Comparison of ENCODE assay signal across 24 cellular contexts in the genomic region with DNA sequence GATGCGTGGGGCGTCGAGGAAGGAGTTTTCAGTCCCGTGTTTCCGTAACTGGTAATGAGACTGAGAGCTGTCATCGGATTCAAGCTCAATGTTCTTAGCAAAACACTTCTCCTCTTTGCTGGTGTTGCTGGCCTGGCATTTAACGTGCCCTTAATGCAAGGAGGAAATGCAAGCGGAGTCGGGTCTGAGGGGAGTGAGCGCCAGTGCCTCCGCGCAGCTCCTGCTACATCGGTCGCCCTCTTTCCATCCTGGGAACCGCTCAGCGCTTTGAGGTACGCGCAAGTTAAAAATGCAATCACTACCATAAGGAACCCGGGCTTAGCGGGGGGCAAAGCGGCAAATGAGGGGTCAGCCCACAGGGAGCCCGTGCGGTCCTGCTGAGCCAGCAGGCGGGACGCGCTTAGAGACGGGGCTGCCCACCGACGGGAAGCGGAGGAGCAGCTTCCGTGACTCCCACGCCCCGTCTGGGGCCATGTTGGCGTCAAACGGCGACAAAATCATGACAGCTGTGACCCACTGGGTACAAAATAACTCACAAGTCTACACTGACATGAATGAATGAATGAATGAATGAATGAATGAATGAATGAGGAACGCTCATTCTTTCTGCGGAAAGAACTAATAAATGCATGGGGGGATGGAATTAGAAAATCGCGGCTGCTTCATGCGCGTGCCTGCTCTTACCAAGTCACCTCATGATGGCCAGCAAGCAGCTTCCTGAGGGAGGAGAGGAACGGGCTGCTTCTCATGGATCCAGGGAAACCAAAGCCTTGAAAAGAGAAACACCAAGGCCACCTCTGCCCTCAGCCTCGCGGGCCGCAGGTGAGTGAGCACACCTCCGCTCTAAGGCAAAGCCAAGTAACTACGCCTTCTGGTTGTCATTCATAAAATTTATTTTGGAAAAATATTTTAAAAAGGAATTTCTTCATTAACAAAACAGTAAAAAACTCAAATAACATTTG. TPM values are rescaled to one million over a fixed set of nuclear protein-coding genes. Genes with fewer than 3 reads are reported as not detected.
A peak's percentile ranks its signal among the peaks of the same experiment; 100 is the strongest.
DNase-seq lines count a peak whose midpoint lies in the region; ATAC-seq, FAIRE-seq and TF ChIP-seq lines count a peak whose summit lies in the region.
"Had no signal": no experiment of that assay in that cellular context is flagged by ENCODE, and none has a peak within 500 bp of the region (broad histone marks: within the 10 kb centered on the region; RNA-seq: fewer than 3 reads in every experiment).

No MANE protein-coding gene starts in this region.

- no peak overlapping the region for H3K9ac ChIP-seq in IMR-90 (ENCODE audit: low read depth, low read length)
- H3K9ac ChIP-seq: BLaER1 treated with 17β-estradiol and CSF1 and Interleukin-3, amounts not matched to agents 10 nM and 100 nM had no signal

- 83% methylated on average over 6 of the region's 48 CpGs; no CpG with 5 or more reads in 1 of the 2 experiments for WGBS in IMR-90 (ENCODE audit: extremely low coverage in 2 of 2, insufficient read length in 1 of 2), 2 experiments
- 89% methylated on average over 47 of the region's 48 CpGs for WGBS in hepatocyte (ENCODE audit: low lambda C conversion rate, missing lambda C conversion rate)
- WGBS in sigmoid colon, 2 donors, result 91 to 95% methylated on average over 48 of the region's 48 CpGs
- WGBS in adrenal gland, 4 donors, result 91 to 94% (median 92%) methylated on average over 48 of the region's 48 CpGs

- H3K27ac Mint-ChIP-seq in activated CD4-positive, alpha-beta T cell treated with anti-CD3 and anti-CD28 coated beads, Interleukin-2, amount 10 ng/mL, durations not matched to agents 7 days and 5 days, result peak overlapping the region; percentile 81
- H3K27ac Mint-ChIP-seq: activated naive CD4-positive, alpha-beta T cell treated with anti-CD3 and anti-CD28 coated beads, Interleukin-2, amount 50 U/mL, for 72 hours; progenitor cell of endocrine pancreas had no signal

- no peak overlapping the region for H4K91ac ChIP-seq in IMR-90 (ENCODE audit: insufficient read depth, low read depth, low read length)

- no peak overlapping the region for H2BK15ac ChIP-seq in IMR-90 (ENCODE audit: low read depth, low read length)

- peaks cover 29% of the 10 kb centered on the region for H3K27me3 Mint-ChIP-seq in activated CD4-positive, alpha-beta T cell treated with anti-CD3 and anti-CD28 coated beads, Interleukin-2, amount 10 ng/mL, durations not matched to agents 7 days and 5 days
- H3K27me3 Mint-ChIP-seq: brain had no signal

- no peak overlapping the region for H2BK20ac ChIP-seq in IMR-90 (ENCODE audit: low read depth, low read length)

- H3K9me3 Mint-ChIP-seq in activated CD4-positive, alpha-beta T cell treated with anti-CD3 and anti-CD28 coated beads, Interleukin-2, amount 10 ng/mL, durations not matched to agents 7 days and 5 days, result no peaks in the 10 kb centered on the region
- H3K9me3 Mint-ChIP-seq: activated naive CD4-positive, alpha-beta T cell treated with anti-CD3 and anti-CD28 coated beads, Interleukin-2, amount 50 U/mL, for 72 hours; immature natural killer cell; T-cell had no signal

- H3K36me3 ChIP-seq in IMR-90 (ENCODE audit: control insufficient read depth, insufficient read depth, low read length), result no peaks in the 10 kb centered on the region
- no peaks in the 10 kb centered on the region for H3K36me3 ChIP-seq in hepatocyte (replicated peaks; ENCODE audit: insufficient read depth, low read depth)
- peaks cover 0 to 16% (median 0%) of the 10 kb centered on the region in 4 donors for H3K36me3 ChIP-seq in sigmoid colon
- peaks cover 0 to 26% of the 10 kb centered on the region in 2 donors for H3K36me3 ChIP-seq in adrenal gland (replicated peaks in 1 of 2)
- H3K36me3 ChIP-seq: colonic mucosa had no signal

- H2BK120ac ChIP-seq in IMR-90 (ENCODE audit: low read depth, low read length), result no peak overlapping the region

- no peak overlapping the region for H3K14ac ChIP-seq in IMR-90 (replicated peaks; ENCODE audit: low read depth, low read length)

- H3K4me3 Mint-ChIP-seq in activated CD4-positive, alpha-beta T cell treated with anti-CD3 and anti-CD28 coated beads, Interleukin-2, amount 10 ng/mL, durations not matched to agents 7 days and 5 days, result no peak overlapping the region

- peaks cover 38% of the 10 kb centered on the region for H3K4me1 Mint-ChIP-seq in activated CD4-positive, alpha-beta T cell treated with anti-CD3 and anti-CD28 coated beads, Interleukin-2, amount 10 ng/mL, durations not matched to agents 7 days and 5 days

- intact Hi-C loops in IMR-90 (cut with micrococcal nuclease), result no loop called here
- intact Hi-C loops in sigmoid colon (cut with DNase I), result no loop called here
- intact Hi-C loops in adrenal gland (cut with DNase I), result no loop called here

- H3K4me3 ChIP-seq in IMR-90 (ENCODE audit: insufficient read depth, low read depth, low read length) (no peak overlapping the region), hepatocyte (no peak overlapping the region), sigmoid colon (no peak overlapping the region), adrenal gland (no peak overlapping the region)
- H3K4me3 ChIP-seq: BLaER1 treated with 17β-estradiol and CSF1 and Interleukin-3, amounts not matched to agents 10 nM and 100 nM had no signal

- TF ChIP-seq CTCF in IMR-90 (conservative IDR thresholded peaks at IDR 0.05; ENCODE audit: low read depth, low read length) (no peak), hepatocyte (IDR thresholded peaks at IDR 0.05; ENCODE audit: poor library complexity) (no peak), sigmoid colon (IDR thresholded peaks at IDR 0.05) (no peak), adrenal gland (IDR thresholded peaks at IDR 0.05) (no peak), D721Med (IDR thresholded peaks at IDR 0.05; ENCODE audit: insufficient read depth, missing control alignments) (no peak)

- dilution Hi-C loops in IMR-90 (cut with HindIII; ENCODE audit: low sequenced_read_pairs, unreplicated experiment), result no loop called here

- H3K4ac ChIP-seq in IMR-90 (ENCODE audit: low read depth, low read length), result no peak overlapping the region

- no peak overlapping the region for H2BK5ac ChIP-seq in IMR-90 (ENCODE audit: low read depth, low read length, poor library complexity, severe bottlenecking)

- no peak overlapping the region for H4K8ac ChIP-seq in IMR-90 (ENCODE audit: low read depth in 2 of 2, low read length in 2 of 2)

- no peaks in the 10 kb centered on the region for H4K20me1 ChIP-seq in IMR-90 (ENCODE audit: insufficient read depth, low read length)
- no peaks in the 10 kb centered on the region for H4K20me1 ChIP-seq in hepatocyte (ENCODE audit: insufficient read depth, poor library complexity, severe bottlenecking)

- H2AK5ac ChIP-seq in IMR-90 (ENCODE audit: low read depth, low read length), result no peak overlapping the region

- no peak overlapping the region for H3K56ac ChIP-seq in IMR-90 (ENCODE audit: extremely low read depth, insufficient read depth, low read length)

- in situ Hi-C loops in IMR-90 (cut with MboI; ENCODE audit: low sequenced_read_pairs), result no loop called here

- no peak for FAIRE-seq in D721Med (lab: Jason Lieb, UNC)
- FAIRE-seq: urothelium cell line had no signal

- TF ChIP-seq EP300 in sigmoid colon (IDR thresholded peaks at IDR 0.05), result no peak

- no peaks in the 10 kb centered on the region for H3K79me2 ChIP-seq in hepatocyte

- CTCF ChIA-PET in activated CD4-positive, alpha-beta T cell treated with anti-CD3 and anti-CD28 coated beads, Interleukin-2, amount 10 ng/mL, durations not matched to agents 7 days and 5 days (lab: Charles Lee), result no interaction called here
- CTCF ChIA-PET in IMR-90 (lab: Yijun Ruan, JAX), result interaction anchor here (0.6 kb wide), 1 partner anchor 60 kb away, joined by 4 read pairs; no protein-coding TSS in a partner anchor

- no peaks in the 10 kb centered on the region for H3K79me1 ChIP-seq in IMR-90 (ENCODE audit: low read depth in 1 of 2, low read length in 2 of 2)

- H2AFZ ChIP-seq in IMR-90 (replicated peaks; ENCODE audit: low read length, poor library complexity) (peak overlapping the region; percentile 44), hepatocyte (no peak overlapping the region)

- no peak overlapping the region for H2AK9ac ChIP-seq in IMR-90 (replicated peaks; ENCODE audit: low read depth, low read length, poor library complexity)

- no peak for TF ChIP-seq RAD21 in IMR-90 (IDR thresholded peaks at IDR 0.05; ENCODE audit: low read length)

- TF ChIP-seq POLR2A in IMR-90 (IDR thresholded peaks at IDR 0.05; ENCODE audit: low read depth, low read length) (no peak), sigmoid colon (IDR thresholded peaks at IDR 0.05) (no peak), adrenal gland (IDR thresholded peaks at IDR 0.05) (no peak)

- no peak for ATAC-seq in IMR-90 (ENCODE audit: low read depth)

- H3K9me2 ChIP-seq in hepatocyte (replicated peaks; ENCODE audit: insufficient read depth), result no peaks in the 10 kb centered on the region

- BruUV-seq in IMR-90 (replicated peaks; lab: Mats Ljungman, UMichigan), result no TSS peak

- H3K27me3 ChIP-seq in IMR-90 (ENCODE audit: control insufficient read depth, insufficient read depth, low read length) (peaks cover 16% of the 10 kb centered on the region), hepatocyte (peaks cover 14% of the 10 kb centered on the region), sigmoid colon (peaks cover 0 to 11% (median 4%) of the 10 kb centered on the region in 3 donors), adrenal gland (no peaks in the 10 kb centered on the region)
- H3K27me3 ChIP-seq: colonic mucosa had no signal

- H4K5ac ChIP-seq in IMR-90 (ENCODE audit: low read depth, low read length), result no peak overlapping the region

- H3K27ac ChIP-seq in IMR-90 (ENCODE audit: insufficient read depth, low read length) (no peak overlapping the region), hepatocyte (peak overlapping the region; percentile 53), sigmoid colon (no peak overlapping the region), adrenal gland (no peak overlapping the region)
- H3K27ac ChIP-seq: BLaER1 treated with 17β-estradiol and CSF1 and Interleukin-3, amounts not matched to agents 10 nM and 100 nM had no signal

- no peaks in the 10 kb centered on the region for H3K36me3 Mint-ChIP-seq in activated CD4-positive, alpha-beta T cell treated with anti-CD3 and anti-CD28 coated beads, Interleukin-2, amount 10 ng/mL, durations not matched to agents 7 days and 5 days (ENCODE audit: low read depth)
- H3K36me3 Mint-ChIP-seq: activated naive CD4-positive, alpha-beta T cell treated with anti-CD3 and anti-CD28 coated beads, Interleukin-2, amount 50 U/mL, for 72 hours; IgD-negative memory B cell; naive B cell had no signal

- H3K4me1 ChIP-seq in IMR-90 (ENCODE audit: control insufficient read depth, insufficient read depth, low read length) (peaks cover 3% of the 10 kb centered on the region; the same call in 1 of the 2 replicates), hepatocyte (ENCODE audit: insufficient read depth) (peaks cover 7% of the 10 kb centered on the region), sigmoid colon (no peaks in the 10 kb centered on the region), adrenal gland (replicated peaks in 1 of 2) (peaks cover 0 to 8% of the 10 kb centered on the region in 2 donors)

- H3K9me3 ChIP-seq in IMR-90 (ENCODE audit: control insufficient read depth, insufficient read depth, low read length) (no peaks in the 10 kb centered on the region), hepatocyte (ENCODE audit: low read depth) (no peaks in the 10 kb centered on the region), sigmoid colon (no peaks in the 10 kb centered on the region), adrenal gland (replicated peaks in 1 of 3) (no peaks in the 10 kb centered on the region)
- H3K9me3 ChIP-seq: BLaER1 treated with 17β-estradiol and CSF1 and Interleukin-3, amounts not matched to agents 10 nM and 100 nM; colonic mucosa had no signal

- no peaks in the 10 kb centered on the region for H3K9me1 ChIP-seq in IMR-90 (ENCODE audit: insufficient read depth, low read length)

- H3K4me2 ChIP-seq in IMR-90 (ENCODE audit: low read depth, low read length) (no peak overlapping the region), hepatocyte (no peak overlapping the region)

- no peak overlapping the region for H3K23ac ChIP-seq in IMR-90 (ENCODE audit: low read depth, low read length)

- no peak overlapping the region for H3K18ac ChIP-seq in IMR-90 (ENCODE audit: low read depth, low read length)

- DNase-seq in activated CD4-positive, alpha-beta T cell treated with anti-CD3 and anti-CD28 coated beads, Interleukin-2, amount 10 ng/mL, durations not matched to agents 7 days and 5 days, result no peak
- no peak for DNase-seq in activated CD4-positive, alpha-beta T cell treated with anti-CD3 and anti-CD28 coated beads for 48 hours
- no peak for DNase-seq in IMR-90
- no peak for DNase-seq in hepatocyte (ENCODE audit: low spot score)
- DNase-seq in sigmoid colon, result peak; percentile 33
- no peak for DNase-seq in adrenal gland
- DNase-seq in D721Med (ENCODE audit: insufficient read length, low spot score), result no peak
- no peak for DNase-seq in NCI-H345 (lab: John Stamatoyannopoulos, UW)
- DNase-seq: activated CD4-positive, alpha-beta T cell treated with anti-CD3 and anti-CD28 coated beads, Interleukin-2, amount 50 U/mL, for 4 hours; colonic mucosa; DMS79; immature natural killer cell; NCI-H1694; NCI-H446; SHP77 treated with DMSO at 0.1 percent for 48 hours; stimulated activated CD4-positive, alpha-beta T cell treated with anti-CD3 and anti-CD28 coated beads, Interleukin-2, amount 100 ng/mL, for 48 hours had no signal

- POLR2A ChIA-PET in activated CD4-positive, alpha-beta T cell treated with anti-CD3 and anti-CD28 coated beads, Interleukin-2, amount 10 ng/mL, durations not matched to agents 7 days and 5 days (lab: Charles Lee), result no interaction called here
- POLR2A ChIA-PET in IMR-90 (lab: Charles Lee; ENCODE audit: unreplicated experiment), result interaction anchor here (0.6 kb wide), 1 partner anchor 159 kb away, joined by 4 read pairs; no protein-coding TSS in a partner anchor

RNA-seq across cellular contexts. Expression of a gene that starts 9.3 kb away (rescaled TPM):
- total RNA-seq in activated CD4-positive, alpha-beta T cell treated with anti-CD3 and anti-CD28 coated beads, Interleukin-2, amount 10 ng/mL, durations not matched to agents 7 days and 5 days, result under 1 TPM; 0.55 to 0.58 TPM
- total RNA-seq in IMR-90 (2012; rRNA removed) (under 0.01 TPM in 2 replicates), hepatocyte (2.5 and 3.3 TPM in 2 replicates), sigmoid colon (1 to 10 TPM; 1.1 to 8.4 (median 5.1) TPM), adrenal gland (10 to 100 TPM in 2 of 8 donors, 1 to 10 TPM in 6; 3.8 to 13.3 (median 7.7) TPM)
- polyA plus RNA-seq in IMR-90 (2012; rRNA removed) (0.17 and 0.31 TPM in 2 replicates), hepatocyte (3.1 and 3.6 TPM in 2 replicates), sigmoid colon (10 to 100 TPM in 1 of 3 donors, 1 to 10 TPM in 2; 3.0 to 13.6 (median 3.5) TPM), adrenal gland (1 to 10 TPM in 2 of 3 donors, under 1 TPM in 1; 0.75 to 9.4 (median 7.9) TPM)
- 0.40 TPM in 2 replicates for polyA plus RNA-seq in IMR-90 (2012; cell fraction: cytosol; rRNA removed)
- 1.1 and 1.4 TPM in 2 replicates for polyA plus RNA-seq in IMR-90 (2012; cell fraction: nucleus; rRNA removed; ENCODE audit: low replicate concordance)

RNA-seq across cellular contexts. Expression of a gene that starts 24.9 kb away (rescaled TPM):
- 10 to 100 TPM; 29.8 to 33.0 TPM for total RNA-seq in activated CD4-positive, alpha-beta T cell treated with anti-CD3 and anti-CD28 coated beads, Interleukin-2, amount 10 ng/mL, durations not matched to agents 7 days and 5 days
- total RNA-seq in IMR-90 (2012; rRNA removed), result 20.8 and 28.0 TPM in 2 replicates
- 12.6 and 15.3 TPM in 2 replicates for polyA plus RNA-seq in IMR-90 (2012; rRNA removed)
- polyA plus RNA-seq in IMR-90 (2012; cell fraction: cytosol; rRNA removed), result 5.5 and 6.1 TPM in 2 replicates
- 6.5 and 20.3 TPM in 2 replicates for polyA plus RNA-seq in IMR-90 (2012; cell fraction: nucleus; rRNA removed; ENCODE audit: low replicate concordance)
- 16.0 and 19.5 TPM in 2 replicates for total RNA-seq in hepatocyte
- 25.0 and 25.8 TPM in 2 replicates for polyA plus RNA-seq in hepatocyte
- 10 to 100 TPM; 29.6 to 55.0 (median 45.7) TPM for total RNA-seq in sigmoid colon
- polyA plus RNA-seq in sigmoid colon, result 10 to 100 TPM in 1 of 3 donors, 1 to 10 TPM in 2; 5.5 to 12.1 (median 9.0) TPM
- 10 to 100 TPM; 18.6 to 34.9 (median 27.5) TPM for total RNA-seq in adrenal gland
- 10 to 100 TPM; 12.4 to 42.0 (median 15.0) TPM for polyA plus RNA-seq in adrenal gland
